In the genomic region with DNA sequence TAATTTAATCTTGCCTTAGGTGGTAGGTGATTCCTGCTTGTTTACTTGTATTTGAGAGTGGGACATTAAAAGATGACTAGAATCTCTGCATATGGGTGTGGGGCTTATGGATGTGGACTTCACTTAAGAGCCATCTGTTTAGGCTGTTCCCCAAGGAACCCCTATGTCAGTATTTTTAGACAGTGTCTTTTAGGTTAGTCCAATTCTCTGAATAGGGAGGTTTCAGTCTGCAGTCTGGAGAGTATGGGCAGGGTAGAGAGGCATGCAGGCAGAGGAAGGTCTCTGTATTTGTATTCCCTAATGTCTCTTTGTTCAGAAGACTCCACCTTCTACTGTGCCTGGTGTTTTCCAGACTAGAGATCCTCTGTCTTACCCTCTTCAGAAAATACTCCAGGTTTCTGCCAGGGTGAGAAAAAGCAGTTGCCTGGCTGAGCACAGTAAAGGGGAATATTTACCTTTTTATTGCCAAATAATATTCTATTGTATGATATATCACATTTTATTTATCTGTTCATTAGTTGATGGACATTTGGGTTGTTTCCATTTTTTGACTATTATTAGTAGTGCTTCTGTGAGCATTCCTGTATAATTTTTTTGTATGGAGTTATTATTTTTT, we compare ENCODE assay signal across 16 cellular contexts. TPM values are rescaled to one million over a fixed set of nuclear protein-coding genes. Genes with fewer than 3 reads are reported as not detected.
DNase-seq lines count a peak whose midpoint lies in the region; ATAC-seq, FAIRE-seq and TF ChIP-seq lines count a peak whose summit lies in the region.
"Had no signal": no experiment of that assay in that cellular context is flagged by ENCODE, and none has a peak within 500 bp of the region (broad histone marks: within the 10 kb centered on the region; RNA-seq: fewer than 3 reads in every experiment).

No MANE protein-coding gene starts in this region.

- peaks cover 5% of the 10 kb centered on the region for H3K9me3 Mint-ChIP-seq in activated naive CD8-positive, alpha-beta T cell treated with anti-CD3 and anti-CD28 coated beads, Interleukin-2, amount 10 ng/mL, durations not matched to agents 7 days and 5 days

- peaks cover 18% of the 10 kb centered on the region for H3K4me1 Mint-ChIP-seq in activated naive CD8-positive, alpha-beta T cell treated with anti-CD3 and anti-CD28 coated beads, Interleukin-2, amount 10 ng/mL, durations not matched to agents 7 days and 5 days
- H3K4me1 Mint-ChIP-seq: endodermal cell had no signal

- peak overlapping the region; percentile 6 for H3K27ac Mint-ChIP-seq in activated naive CD8-positive, alpha-beta T cell treated with anti-CD3 and anti-CD28 coated beads, Interleukin-2, amount 10 ng/mL, durations not matched to agents 7 days and 5 days
- H3K27ac Mint-ChIP-seq: endodermal cell had no signal

- H3K4me1 ChIP-seq in BLaER1 (peaks cover 27% of the 10 kb centered on the region), esophagus squamous epithelium (no peaks in the 10 kb centered on the region)
- H3K4me1 ChIP-seq in effector memory CD4-positive, alpha-beta T cell (ENCODE audit: control insufficient read depth, insufficient read depth, low read length, poor library complexity, severe bottlenecking), result no peaks in the 10 kb centered on the region
- H3K4me1 ChIP-seq: psoas muscle had no signal

- H3K36me3 ChIP-seq in BLaER1 (peaks cover 9% of the 10 kb centered on the region; the same call in 1 of the 2 replicates), KOPT-K1 (ENCODE audit: insufficient read depth, low read length) (peaks cover 5% of the 10 kb centered on the region; the same call in 1 of the 2 replicates), esophagus squamous epithelium (peaks cover 0 to 19% (median 0%) of the 10 kb centered on the region in 3 donors)
- H3K36me3 ChIP-seq in effector memory CD4-positive, alpha-beta T cell (ENCODE audit: control insufficient read depth, insufficient read depth, low read length), result no peaks in the 10 kb centered on the region

- no peak for ATAC-seq in activated naive CD8-positive, alpha-beta T cell treated with anti-CD3 and anti-CD28 coated beads, Interleukin-2, amount 10 ng/mL, durations not matched to agents 7 days and 5 days (ENCODE audit: low read depth)
- ATAC-seq: psoas muscle had no signal

- no peaks in the 10 kb centered on the region for H4K20me1 ChIP-seq in BLaER1

- no peak for TF ChIP-seq POLR2A in GM12892 (IDR thresholded peaks at IDR 0.05; ENCODE audit: low read depth, low read length)
- TF ChIP-seq POLR2A in esophagus squamous epithelium (IDR thresholded peaks at IDR 0.05), result no peak

- H3K36me3 Mint-ChIP-seq in activated naive CD8-positive, alpha-beta T cell treated with anti-CD3 and anti-CD28 coated beads, Interleukin-2, amount 10 ng/mL, durations not matched to agents 7 days and 5 days, result peaks cover 25% of the 10 kb centered on the region

- intact Hi-C loops in esophagus squamous epithelium (cut with DNase I), result no loop called here

- peak overlapping the region; percentile 69 for H3K4me2 ChIP-seq in BLaER1

- no peaks in the 10 kb centered on the region for H3K27me3 Mint-ChIP-seq in activated naive CD8-positive, alpha-beta T cell treated with anti-CD3 and anti-CD28 coated beads, Interleukin-2, amount 10 ng/mL, durations not matched to agents 7 days and 5 days

- POLR2A ChIA-PET in activated naive CD8-positive, alpha-beta T cell treated with anti-CD3 and anti-CD28 coated beads, Interleukin-2, amount 10 ng/mL, durations not matched to agents 7 days and 5 days (lab: Charles Lee), result interaction anchor here (1.9 kb wide), 1 partner anchor 20 kb away, joined by 11 read pairs; the partner anchor contains the start of genes MKKS and SLX4IP

- H3K27ac ChIP-seq in BLaER1 (peak overlapping the region; percentile 76), KOPT-K1 (ENCODE audit: low read depth, low read length, poor library complexity, severe bottlenecking) (peak overlapping the region; percentile 61), coronary artery (no peak overlapping the region), esophagus squamous epithelium (no peak overlapping the region)
- H3K27ac ChIP-seq in effector memory CD4-positive, alpha-beta T cell (ENCODE audit: insufficient read depth, low read length, poor library complexity, severe bottlenecking), result no peak overlapping the region
- H3K27ac ChIP-seq: psoas muscle had no signal

- no peaks in the 10 kb centered on the region for H3K27me3 ChIP-seq in BLaER1
- no peaks in the 10 kb centered on the region for H3K27me3 ChIP-seq in effector memory CD4-positive, alpha-beta T cell (replicated peaks; ENCODE audit: control insufficient read depth, insufficient read depth, low read length, poor library complexity, severe bottlenecking)
- H3K27me3 ChIP-seq in esophagus squamous epithelium, result no peaks in the 10 kb centered on the region

- peak overlapping the region; percentile 44 for H3K9ac ChIP-seq in BLaER1

- peak; percentile 30 for FAIRE-seq in GM12892 (lab: Jason Lieb, UNC)

- TF ChIP-seq CTCF in coronary artery (IDR thresholded peaks at IDR 0.05) (no peak), esophagus squamous epithelium (IDR thresholded peaks at IDR 0.05) (no peak)

- no peak overlapping the region for H3K4me3 ChIP-seq in BLaER1
- H3K4me3 ChIP-seq in effector memory CD4-positive, alpha-beta T cell (ENCODE audit: insufficient read depth, low read depth, low read length, poor library complexity, severe bottlenecking), result no peak overlapping the region
- H3K4me3 ChIP-seq in coronary artery, result no peak overlapping the region
- H3K4me3 ChIP-seq in esophagus squamous epithelium, result no peak overlapping the region
- H3K4me3 ChIP-seq: lung, psoas muscle had no signal

- H3K9me3 ChIP-seq in BLaER1 (peaks cover 9% of the 10 kb centered on the region; the same call in 1 of the 2 replicates), KOPT-K1 (ENCODE audit: insufficient read depth, low read length, poor library complexity, severe bottlenecking) (peaks cover 18% of the 10 kb centered on the region), esophagus squamous epithelium (peaks cover 0 to 4% (median 0%) of the 10 kb centered on the region in 3 donors)
- no peaks in the 10 kb centered on the region for H3K9me3 ChIP-seq in effector memory CD4-positive, alpha-beta T cell (ENCODE audit: control insufficient read depth, low read length)
- H3K9me3 ChIP-seq: psoas muscle had no signal

- DNase-seq in GM12892 (ENCODE audit: insufficient read length) (no peak), SHP77 (lab: John Stamatoyannopoulos, UW) (no peak), coronary artery (ENCODE audit: low spot score) (no peak), esophagus squamous epithelium (lab: John Stamatoyannopoulos, UW) (no peak)
- no peak for DNase-seq in activated naive CD8-positive, alpha-beta T cell treated with anti-CD3 and anti-CD28 coated beads, Interleukin-2, amount 10 ng/mL, durations not matched to agents 7 days and 5 days
- DNase-seq in effector memory CD4-positive, alpha-beta T cell, result no peak
- DNase-seq: activated CD4-positive, alpha-beta T cell treated with anti-CD3 and anti-CD28 coated beads for 4 hours; amniotic stem cell; COR-L47; endodermal cell; NCI-H226; psoas muscle; SHP77 treated with DMSO at 0.1 percent for 48 hours had no signal

- peak overlapping the region; percentile 73 for H3K4me3 Mint-ChIP-seq in activated naive CD8-positive, alpha-beta T cell treated with anti-CD3 and anti-CD28 coated beads, Interleukin-2, amount 10 ng/mL, durations not matched to agents 7 days and 5 days
- H3K4me3 Mint-ChIP-seq: endodermal cell had no signal

RNA-seq across cellular contexts. Expression of gene SLX4IP, which starts 19.1 kb away (rescaled TPM):
- 4.8 TPM for polyA plus RNA-seq in GM12892 (2012; ENCODE audit: missing spikeins)
- 1 to 10 TPM; 7.6 to 8.5 TPM for total RNA-seq in activated naive CD8-positive, alpha-beta T cell treated with anti-CD3 and anti-CD28 coated beads, Interleukin-2, amount 10 ng/mL, durations not matched to agents 7 days and 5 days
- 1 to 10 TPM; 3.4 to 6.3 (median 3.9) TPM for total RNA-seq in esophagus squamous epithelium

RNA-seq across cellular contexts. Expression of gene MKKS, which starts 20.2 kb away (rescaled TPM):
- polyA plus RNA-seq in GM12892 (2012; ENCODE audit: missing spikeins), result 6.4 TPM
- total RNA-seq in activated naive CD8-positive, alpha-beta T cell treated with anti-CD3 and anti-CD28 coated beads, Interleukin-2, amount 10 ng/mL, durations not matched to agents 7 days and 5 days, result 1 to 10 TPM; 9.6 to 10.0 TPM
- 10 to 100 TPM in 3 of 4 donors, 1 to 10 TPM in 1; 4.7 to 15.4 (median 12.9) TPM for total RNA-seq in esophagus squamous epithelium

Comparison
In these comparisons a context has a peak if more than half of its experiments do, and no peak if none do; other contexts are left out.
1. H3K27ac ChIP-seq: peak in BLaER1 (single experiment) and KOPT-K1 (single experiment); none in effector memory CD4-positive, alpha-beta T cell (single experiment), coronary artery (0 of 2) and esophagus squamous epithelium (0 of 4).